In the genomic region with DNA sequence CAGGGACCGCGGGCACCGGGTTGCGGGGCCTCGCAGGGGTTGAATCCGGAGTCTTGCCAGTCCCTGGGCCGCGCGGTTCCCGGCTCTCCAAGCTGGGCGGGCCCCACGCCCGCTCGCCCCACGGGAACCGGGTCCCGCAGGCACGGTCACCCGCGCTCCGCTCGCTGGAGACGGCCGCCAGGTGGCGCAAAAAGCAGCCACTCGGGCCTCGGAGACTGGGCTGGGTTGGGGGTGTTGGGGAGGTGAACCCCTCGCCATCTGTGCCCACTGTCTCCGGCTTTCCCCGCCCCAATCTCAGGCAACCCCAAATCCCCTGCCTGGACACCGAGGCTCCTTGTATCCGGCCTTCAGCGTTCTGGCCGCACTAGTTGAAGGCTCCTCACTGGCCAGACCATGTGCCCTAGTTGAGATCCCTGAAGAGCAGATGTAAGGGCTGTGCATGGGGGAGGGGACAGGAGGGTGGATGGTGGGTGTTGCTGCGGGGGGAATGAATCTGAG, we compare ENCODE assay signal across 8 cellular contexts. TPM values are rescaled to one million over a fixed set of nuclear protein-coding genes. Genes with fewer than 3 reads are reported as not detected.
A peak's percentile ranks its signal among the peaks of the same experiment; 100 is the strongest.
DNase-seq lines count a peak whose midpoint lies in the region; ATAC-seq and TF ChIP-seq lines count a peak whose summit lies in the region.

No MANE protein-coding gene starts in this region.

- peak; percentile 80 for DNase-seq in Right ventricle myocardium inferior (ENCODE audit: missing footprints)
- DNase-seq in cardiac septum (ENCODE audit: low spot score) = no peak
- peak; percentile 81 for DNase-seq in colonic mucosa
- no peak for DNase-seq in lower lobe of right lung
- peak; percentile 30 for DNase-seq in stimulated activated naive CD4-positive, alpha-beta T cell treated with Interleukin-2 at 50 U/mL for 16 hours (lab: John Stamatoyannopoulos, UW)
- DNase-seq in NCI-H226 = no peak
- no peak for DNase-seq in GF-D8 (lab: John Stamatoyannopoulos, UW)

- H3K9ac ChIP-seq in colonic mucosa (ENCODE audit: low read depth in 2 of 2, low read length in 2 of 2) = peak overlapping the region; percentile 43 to 56

- TF ChIP-seq CTCF in WI38 (IDR thresholded peaks at IDR 0.05; ENCODE audit: low read depth, low read length) = peak; percentile 65
- peak; percentile 62 for TF ChIP-seq CTCF in colonic mucosa (IDR thresholded peaks at IDR 0.05)
- TF ChIP-seq CTCF in lower lobe of right lung (IDR thresholded peaks at IDR 0.05) = peak; percentile 75

- no peak overlapping the region for H3K4me3 ChIP-seq in WI38 (ENCODE audit: low read depth, low read length)
- peak overlapping the region; percentile 44 for H3K4me3 ChIP-seq in colonic mucosa
- peak overlapping the region; percentile 58 for H3K4me3 ChIP-seq in lower lobe of right lung

- peaks cover 16% of the 10 kb centered on the region for H3K4me1 ChIP-seq in colonic mucosa
- H3K4me1 ChIP-seq in lower lobe of right lung = peaks cover 23% of the 10 kb centered on the region

- H3K27ac ChIP-seq in colonic mucosa = peak overlapping the region; percentile 72
- H3K27ac ChIP-seq in lower lobe of right lung = no peak overlapping the region

- intact Hi-C loops in Right ventricle myocardium inferior (cut with DNase I) (loop anchor here (1.0 to 5.0 kb wide), 2 partner anchors 162 to 180 kb away; no protein-coding TSS in a partner anchor), cardiac septum (cut with DNase I) (loop anchor here (1.0 to 10.0 kb wide), 3 partner anchors 162 to 268 kb away; a partner anchor contains a TSS), colonic mucosa (cut with DNase I) (loop anchor here (2.0 to 5.0 kb wide), 2 partner anchors 180 to 240 kb away; no protein-coding TSS in a partner anchor), lower lobe of right lung (cut with DNase I) (loop anchor here (5.0 kb wide), 1 partner anchor 160 kb away; no protein-coding TSS in a partner anchor)

- H3K27me3 ChIP-seq in colonic mucosa (peaks cover 21% of the 10 kb centered on the region), lower lobe of right lung (ENCODE audit: low read depth) (peaks cover 61% of the 10 kb centered on the region)

- H3K9me3 ChIP-seq in colonic mucosa = no peaks in the 10 kb centered on the region
- no peaks in the 10 kb centered on the region for H3K9me3 ChIP-seq in lower lobe of right lung

- H3K36me3 ChIP-seq in colonic mucosa (no peaks in the 10 kb centered on the region), lower lobe of right lung (no peaks in the 10 kb centered on the region)

- ATAC-seq in Right ventricle myocardium inferior = no peak
- ATAC-seq in lower lobe of right lung = peak; percentile 15 to 61

RNA-seq across cellular contexts. Expression of a gene that starts 1.5 kb away (rescaled TPM):
- total RNA-seq in Right ventricle myocardium inferior (0.73 TPM), cardiac septum (2.1 TPM), colonic mucosa (10 to 100 TPM in 1 of 2 donors, 1 to 10 TPM in 1; 5.3 to 11.7 TPM), lower lobe of right lung (0.97 TPM)

RNA-seq across cellular contexts. Expression of a gene that starts 7.6 kb away (rescaled TPM):
- total RNA-seq in Right ventricle myocardium inferior = 1.9 TPM
- total RNA-seq in cardiac septum = 2.1 TPM
- 1 to 10 TPM; 2.1 to 4.4 TPM for total RNA-seq in colonic mucosa
- total RNA-seq in lower lobe of right lung = 2.3 TPM

RNA-seq across cellular contexts. Expression of a gene that starts 22.3 kb away (rescaled TPM):
- total RNA-seq in Right ventricle myocardium inferior (70.5 TPM), cardiac septum (62.9 TPM), colonic mucosa (100 to 1,000 TPM; 114 to 204 TPM), lower lobe of right lung (105 TPM)

RNA-seq across cellular contexts. Expression of a gene that starts 30.0 kb away (rescaled TPM):
- 15.5 TPM for total RNA-seq in Right ventricle myocardium inferior
- total RNA-seq in cardiac septum = 24.4 TPM
- total RNA-seq in colonic mucosa = 10 to 100 TPM; 34.8 to 40.2 TPM
- total RNA-seq in lower lobe of right lung = 56.5 TPM

RNA-seq across cellular contexts. Expression of a gene that starts 44.6 kb away (rescaled TPM):
- total RNA-seq in Right ventricle myocardium inferior (10.2 TPM), cardiac septum (6.9 TPM), colonic mucosa (10 to 100 TPM; 24.1 to 35.9 TPM), lower lobe of right lung (43.6 TPM)

Comparison
In these comparisons a context has a peak if more than half of its experiments do, and no peak if none do; other contexts are left out.
1. DNase-seq: peak in Right ventricle myocardium inferior (single experiment), colonic mucosa (single experiment) and stimulated activated naive CD4-positive, alpha-beta T cell treated with Interleukin-2 at 50 U/mL for 16 hours (single experiment); none in cardiac septum (single experiment), lower lobe of right lung (single experiment), NCI-H226 (single experiment) and GF-D8 (single experiment).
2. Peak in every context shown above with its lines, with median percentiles within 50 percentile points of each other: CTCF ChIP-seq.